In the genomic region with DNA sequence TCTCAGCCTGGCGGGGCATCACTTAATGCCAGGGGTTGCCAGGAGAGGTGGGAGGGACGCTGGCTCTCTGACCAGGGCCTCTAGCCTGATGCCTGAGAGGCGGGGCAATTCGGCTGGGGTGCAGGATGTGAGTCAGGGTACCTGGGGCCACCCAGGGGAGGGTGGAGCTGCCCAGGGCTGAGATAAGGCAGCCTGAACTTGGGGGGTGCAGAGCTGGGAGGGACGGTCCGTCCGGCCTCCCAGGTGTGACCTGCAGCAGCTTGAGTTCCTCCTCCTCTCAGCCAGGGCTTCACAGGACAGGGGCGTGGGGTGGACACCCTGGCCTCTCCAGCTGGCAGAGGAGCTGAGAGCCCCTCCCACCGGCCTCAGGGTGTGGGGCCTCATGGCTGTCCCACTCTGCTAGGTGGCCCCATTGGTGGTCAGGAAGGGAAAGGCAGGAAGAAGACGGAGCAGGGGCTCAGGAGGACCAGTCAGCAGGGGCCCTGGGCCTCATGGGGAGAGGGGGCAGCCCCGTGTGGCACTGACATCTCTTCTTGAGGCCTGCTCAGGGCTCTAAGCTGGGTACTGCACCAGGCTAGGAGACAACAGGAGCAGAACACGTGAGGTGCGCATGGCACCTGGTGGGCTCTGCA, we compare ENCODE assay signal across 8 cellular contexts. TPM values are rescaled to one million over a fixed set of nuclear protein-coding genes. Genes with fewer than 3 reads are reported as not detected.
DNase-seq lines count a peak whose midpoint lies in the region; ATAC-seq and TF ChIP-seq lines count a peak whose summit lies in the region.

No MANE protein-coding gene starts in this region.

- no peak overlapping the region for H2BK5ac ChIP-seq in mesendoderm (ENCODE audit: low read length)

- no peak overlapping the region for H2BK15ac ChIP-seq in mesendoderm (replicated peaks; ENCODE audit: low read depth)

- H3K79me2 ChIP-seq in MM.1S (ENCODE audit: low read length) (peaks cover 13% of the 10 kb centered on the region), mesendoderm (ENCODE audit: control insufficient read depth, insufficient read depth, low read length) (no peaks in the 10 kb centered on the region)

- H3K18ac ChIP-seq in mesendoderm (ENCODE audit: low read length): no peak overlapping the region

- H3K9ac ChIP-seq in BLaER1 treated with 17β-estradiol and CSF1 and Interleukin-3, amounts not matched to agents 10 nM and 100 nM: peak overlapping the region; percentile 15 to 88 (median 84); a peak in 18 of 22 replicates
- H3K9ac ChIP-seq in MM.1S (ENCODE audit: low read length) (peak overlapping the region; percentile 66; the same call in 1 of the 2 replicates), adipocyte (ENCODE audit: low read length) (peak overlapping the region; percentile 98), mesendoderm (ENCODE audit: low read length) (peak overlapping the region; percentile 92)

- H3K9me3 ChIP-seq in BLaER1 treated with 17β-estradiol and CSF1 and Interleukin-3, amounts not matched to agents 10 nM and 100 nM (replicated peaks in 1 of 11): no peaks in the 10 kb centered on the region
- H3K9me3 ChIP-seq in MM.1S (replicated peaks; ENCODE audit: insufficient read depth, low read length): no peaks in the 10 kb centered on the region
- H3K9me3 ChIP-seq in adipocyte (ENCODE audit: control insufficient read depth, low read length): no peaks in the 10 kb centered on the region
- no peaks in the 10 kb centered on the region for H3K9me3 ChIP-seq in tibial nerve

- peaks cover 60 to 89% (median 80%) of the 10 kb centered on the region in 10 experiments for H3K4me1 ChIP-seq in BLaER1 treated with 17β-estradiol and CSF1 and Interleukin-3, amounts not matched to agents 10 nM and 100 nM
- H3K4me1 ChIP-seq in MM.1S (ENCODE audit: low read length) (peaks cover 13% of the 10 kb centered on the region), adipocyte (ENCODE audit: control insufficient read depth, insufficient read depth, low read length) (peaks cover 37% of the 10 kb centered on the region), mesendoderm (ENCODE audit: control insufficient read depth, low read depth, low read length) (peaks cover 10% of the 10 kb centered on the region), tibial nerve (peaks cover 0 to 44% (median 27%) of the 10 kb centered on the region in 4 donors)

- no peak for TF ChIP-seq EP300 in tibial nerve (IDR thresholded peaks at IDR 0.05)

- no peak overlapping the region for H3K23ac ChIP-seq in mesendoderm (ENCODE audit: low read length)

- H2AFZ ChIP-seq in MM.1S (ENCODE audit: low read length): no peak overlapping the region; the same call in 1 of the 2 replicates

- no peak overlapping the region for H2BK120ac ChIP-seq in mesendoderm (ENCODE audit: low read depth, low read length)

- TF ChIP-seq POLR2A in tibial nerve (IDR thresholded peaks at IDR 0.05): no peak

- peaks cover 0 to 9% (median 0%) of the 10 kb centered on the region in 11 experiments; a peak in 6 of 22 replicates for H3K27me3 ChIP-seq in BLaER1 treated with 17β-estradiol and CSF1 and Interleukin-3, amounts not matched to agents 10 nM and 100 nM
- H3K27me3 ChIP-seq in MM.1S (replicated peaks; ENCODE audit: insufficient read depth, low read length): no peaks in the 10 kb centered on the region
- no peaks in the 10 kb centered on the region for H3K27me3 ChIP-seq in adipocyte (replicated peaks; ENCODE audit: control insufficient read depth, insufficient read depth, low read length)
- no peaks in the 10 kb centered on the region for H3K27me3 ChIP-seq in mesendoderm (ENCODE audit: insufficient read depth, low read length, poor library complexity)
- no peaks in the 10 kb centered on the region for H3K27me3 ChIP-seq in tibial nerve

- peaks cover 0 to 30% (median 15%) of the 10 kb centered on the region in 11 experiments; a peak in 13 of 22 replicates for H4K20me1 ChIP-seq in BLaER1 treated with 17β-estradiol and CSF1 and Interleukin-3, amounts not matched to agents 10 nM and 100 nM
- no peaks in the 10 kb centered on the region for H4K20me1 ChIP-seq in MM.1S (ENCODE audit: insufficient read depth, low read length)

- ATAC-seq in HG03442 (IDR thresholded peaks at IDR 0.05; ENCODE audit: unreplicated experiment): no peak
- no peak for ATAC-seq in GM19035 (IDR thresholded peaks at IDR 0.05; ENCODE audit: unreplicated experiment)
- ATAC-seq in GM18511 (IDR thresholded peaks at IDR 0.05; ENCODE audit: unreplicated experiment): no peak

- no peaks in the 10 kb centered on the region for H3F3A ChIP-seq in MM.1S (ENCODE audit: insufficient read depth, low read length)

- H4K8ac ChIP-seq in mesendoderm (ENCODE audit: low read depth, low read length): no peak overlapping the region

- no peak for TF ChIP-seq CTCF in MM.1S (IDR thresholded peaks at IDR 0.05; ENCODE audit: low read length)
- no peak for TF ChIP-seq CTCF in tibial nerve (IDR thresholded peaks at IDR 0.05)

- no peaks in the 10 kb centered on the region for H3K9me2 ChIP-seq in MM.1S (replicated peaks; ENCODE audit: insufficient read depth, low read length)

- no peak overlapping the region for H4K5ac ChIP-seq in mesendoderm (ENCODE audit: low read length)

- H3K27ac ChIP-seq in BLaER1 treated with 17β-estradiol and CSF1 and Interleukin-3, amounts not matched to agents 10 nM and 100 nM: peak overlapping the region in 7 of 11 experiments; percentile 16 to 83 (median 78); a peak in 10 of 22 replicates
- H3K27ac ChIP-seq in MM.1S (ENCODE audit: low read length): no peak overlapping the region
- no peak overlapping the region for H3K27ac ChIP-seq in mesendoderm (ENCODE audit: low read depth, low read length)
- H3K27ac ChIP-seq in tibial nerve: peak overlapping the region; percentile 84 to 94 (median 90)

- peak overlapping the region; percentile 85 for H3K56ac ChIP-seq in mesendoderm (ENCODE audit: low read length)

- H3K4me3 ChIP-seq in BLaER1 treated with 17β-estradiol and CSF1 and Interleukin-3, amounts not matched to agents 10 nM and 100 nM: peak overlapping the region; percentile 66 to 88 (median 84); a peak in 17 of 20 replicates
- H3K4me3 ChIP-seq in MM.1S (ENCODE audit: low read length) (peak overlapping the region; percentile 61), adipocyte (ENCODE audit: low read length) (peak overlapping the region; percentile 97), mesendoderm (ENCODE audit: low read length) (no peak overlapping the region), tibial nerve (peak overlapping the region; percentile 60 to 93 (median 79))

- peaks cover 19 to 23% (median 22%) of the 10 kb centered on the region in 11 experiments for H3K36me3 ChIP-seq in BLaER1 treated with 17β-estradiol and CSF1 and Interleukin-3, amounts not matched to agents 10 nM and 100 nM
- H3K36me3 ChIP-seq in MM.1S (replicated peaks; ENCODE audit: insufficient read depth, low read length) (no peaks in the 10 kb centered on the region; the same call in 1 of the 2 replicates), adipocyte (ENCODE audit: control insufficient read depth, insufficient read depth, low read length, severe bottlenecking) (peaks cover 23% of the 10 kb centered on the region), mesendoderm (ENCODE audit: control insufficient read depth, insufficient read depth, low read length) (no peaks in the 10 kb centered on the region), tibial nerve (peaks cover 0 to 29% (median 0%) of the 10 kb centered on the region in 3 donors)

- H2AK5ac ChIP-seq in mesendoderm (ENCODE audit: low read length): no peak overlapping the region

- DNase-seq in MM.1S (no peak), adipocyte (ENCODE audit: low read depth) (peak; percentile 4), mesendoderm (no peak), tibial nerve (ENCODE audit: low spot score in 2 of 2) (no peak)

- no CpG with 5 or more reads among the region's 13 CpGs for WGBS in mesendoderm (ENCODE audit: extremely low coverage, insufficient coverage, low lambda C conversion rate)
- WGBS in tibial nerve, 2 donors: 56 to 60% methylated on average over 7 to 10 of the region's 13 CpGs

- peak overlapping the region; percentile 93 to 100 (median 99) for H3K4me2 ChIP-seq in BLaER1 treated with 17β-estradiol and CSF1 and Interleukin-3, amounts not matched to agents 10 nM and 100 nM
- peak overlapping the region; percentile 98 for H3K4me2 ChIP-seq in MM.1S (ENCODE audit: low read depth, low read length)
- H3K4me2 ChIP-seq in mesendoderm (ENCODE audit: low read length): no peak overlapping the region

- H3K79me1 ChIP-seq in mesendoderm (ENCODE audit: low read length): peaks cover 4% of the 10 kb centered on the region

- no peak overlapping the region for H3K4ac ChIP-seq in mesendoderm (ENCODE audit: low read depth, low read length)

RNA-seq across cellular contexts. Expression of a gene that starts 0.9 kb away (rescaled TPM):
- 4.8 TPM for polyA plus RNA-seq in mesendoderm (2013, experiment 1 of 2)
- 4.6 TPM for polyA plus RNA-seq in mesendoderm (2013, experiment 2 of 2)
- total RNA-seq in tibial nerve: 10 to 100 TPM; 23.7 to 34.3 (median 26.2) TPM

RNA-seq across cellular contexts. Expression of a gene that starts 18.0 kb away (rescaled TPM):
- polyA plus RNA-seq in mesendoderm (2013, experiment 1 of 2): 2.0 TPM
- 1.6 TPM for polyA plus RNA-seq in mesendoderm (2013, experiment 2 of 2)
- total RNA-seq in tibial nerve: 10 to 100 TPM in 3 of 4 donors, 1 to 10 TPM in 1; 6.9 to 48.0 (median 14.4) TPM

RNA-seq across cellular contexts. Expression of a gene that starts 40.1 kb away (rescaled TPM):
- 99.0 TPM for polyA plus RNA-seq in mesendoderm (2013, experiment 1 of 2)
- 97.3 TPM for polyA plus RNA-seq in mesendoderm (2013, experiment 2 of 2)
- total RNA-seq in tibial nerve: 100 to 1,000 TPM; 142 to 246 (median 204) TPM

RNA-seq across cellular contexts. Expression of a gene that starts 40.7 kb away (rescaled TPM):
- 524 TPM for polyA plus RNA-seq in mesendoderm (2013, experiment 1 of 2)
- 540 TPM for polyA plus RNA-seq in mesendoderm (2013, experiment 2 of 2)
- total RNA-seq in tibial nerve: 100 to 1,000 TPM; 290 to 381 (median 327) TPM

RNA-seq across cellular contexts. Expression of a gene that starts 52.7 kb away (rescaled TPM):
- 9.3 TPM for polyA plus RNA-seq in mesendoderm (2013, experiment 1 of 2)
- polyA plus RNA-seq in mesendoderm (2013, experiment 2 of 2): 8.3 TPM
- total RNA-seq in tibial nerve: 10 to 100 TPM; 26.0 to 39.3 (median 28.7) TPM

Comparison
In these comparisons a context has a peak if more than half of its experiments do, and no peak if none do; other contexts are left out.
1. H3K27ac ChIP-seq: peak in BLaER1 treated with 17β-estradiol and CSF1 and Interleukin-3, amounts not matched to agents 10 nM and 100 nM (7 of 11) and tibial nerve (4 of 4); none in MM.1S (single experiment) and mesendoderm (single experiment).
2. Peak in every context shown above with its lines, with median percentiles within 50 percentile points of each other: H3K9ac ChIP-seq.